1 cellular context compared by ENCODE assay signal in genomic region chr14:104882325-104882973, GRCh38.
TF ChIP-seq lines count a peak whose summit lies in the region.

No MANE protein-coding gene starts in this region.

TF ChIP-seq in HEK293, 187 proteins besides CTCF, POLR2A, EP300 and RAD21 (continued from another document and continues in another):
- TF ChIP-seq ZNF830 (tag by site-specific recombination; IDR thresholded peaks at IDR 0.05; ENCODE audit: low read depth) (no peak), ZFP41 (tag by site-specific recombination; IDR thresholded peaks at IDR 0.05; ENCODE audit: borderline replicate concordance) (no peak), ZNF791 (tag by site-specific recombination; IDR thresholded peaks at IDR 0.05) (no peak), ZNF530 (tag by site-specific recombination; IDR thresholded peaks at IDR 0.05; ENCODE audit: low read depth) (no peak), ZNF600 (tag by site-specific recombination; IDR thresholded peaks at IDR 0.05) (no peak), ELK4 (IDR thresholded peaks at IDR 0.05; ENCODE audit: borderline replicate concordance, low read depth, low read length) (no peak), ZNF664 (tag by site-specific recombination; IDR thresholded peaks at IDR 0.05) (no peak), ZNF654 (tag by site-specific recombination; IDR thresholded peaks at IDR 0.05; ENCODE audit: low read depth) (no peak), ZNF510 (tag by site-specific recombination; IDR thresholded peaks at IDR 0.05; ENCODE audit: insufficient replicate concordance) (no peak), ZNF214 (tag by site-specific recombination; IDR thresholded peaks at IDR 0.05; ENCODE audit: borderline replicate concordance) (no peak), ZFHX2 (tag by site-specific recombination; conservative IDR thresholded peaks at IDR 0.05) (0 out of 2 replicates have a peak, but pooled peaks have one; percentile 28), ZBTB17 (tag by site-specific recombination; IDR thresholded peaks at IDR 0.05) (peak; percentile 52), ZNF169 (tag by site-specific recombination; IDR thresholded peaks at IDR 0.05) (no peak), OSR2 (tag by site-specific recombination; IDR thresholded peaks at IDR 0.05) (no peak), ZNF585B (tag by site-specific recombination; IDR thresholded peaks at IDR 0.05) (no peak), ZNF184 (tag by site-specific recombination; IDR thresholded peaks at IDR 0.05) (no peak), KLF9 (tag by site-specific recombination; IDR thresholded peaks at IDR 0.05; ENCODE audit: low read depth) (peak; percentile 17; the same call in 1 of the 2 replicates), ZFP69B (tag by site-specific recombination; IDR thresholded peaks at IDR 0.05) (peak; percentile 73; the same call in 1 of the 2 replicates), RBAK (tag by site-specific recombination; IDR thresholded peaks at IDR 0.05) (no peak), ZNF248 (tag by site-specific recombination; IDR thresholded peaks at IDR 0.05) (no peak), ZNF621 (tag by site-specific recombination; IDR thresholded peaks at IDR 0.05) (no peak), ZNF394 (tag by site-specific recombination; IDR thresholded peaks at IDR 0.05; ENCODE audit: borderline replicate concordance) (no peak), PRDM6 (tag by site-specific recombination; IDR thresholded peaks at IDR 0.05) (no peak), ZBTB44 (tag by site-specific recombination; IDR thresholded peaks at IDR 0.05) (no peak), ZNF362 (tag by site-specific recombination; IDR thresholded peaks at IDR 0.05) (no peak), SP3 (tag by site-specific recombination; IDR thresholded peaks at IDR 0.05) (peak; percentile 41; the same call in 1 of the 2 replicates), WT1 (tag by site-specific recombination; IDR thresholded peaks at IDR 0.05) (no peak), PRDM10 (tag by site-specific recombination; IDR thresholded peaks at IDR 0.05) (peak; percentile 70), IKZF3 (tag by site-specific recombination; IDR thresholded peaks at IDR 0.05) (no peak), ZNF112 (tag by site-specific recombination; IDR thresholded peaks at IDR 0.05) (no peak), ZNF341 (tag by site-specific recombination; IDR thresholded peaks at IDR 0.05; ENCODE audit: low read depth) (no peak), ZBTB11 (tag by site-specific recombination; conservative IDR thresholded peaks at IDR 0.05; ENCODE audit: low read depth) (no peak), ZNF624 (tag by site-specific recombination; IDR thresholded peaks at IDR 0.05) (no peak), ZNF292 (tag by site-specific recombination; IDR thresholded peaks at IDR 0.05; ENCODE audit: borderline replicate concordance, low read depth) (no peak), PRDM4 (tag by site-specific recombination; IDR thresholded peaks at IDR 0.05) (no peak), ZNF19 (tag by site-specific recombination; IDR thresholded peaks at IDR 0.05; ENCODE audit: low read depth) (no peak), PRDM1 (tag by site-specific recombination; IDR thresholded peaks at IDR 0.05) (no peak), ZNF366 (tag by site-specific recombination; conservative IDR thresholded peaks at IDR 0.05) (no peak), ZNF423 (tag by site-specific recombination; IDR thresholded peaks at IDR 0.05) (no peak), PBX3 (CRISPR knock-in tag; IDR thresholded peaks at IDR 0.05) (no peak), ZNF133 (tag by site-specific recombination; IDR thresholded peaks at IDR 0.05) (no peak), GLIS2 (tag by site-specific recombination; IDR thresholded peaks at IDR 0.05) (peak; percentile 82), ZNF629 (tag by site-specific recombination; IDR thresholded peaks at IDR 0.05) (no peak), ZNF155 (tag by site-specific recombination; IDR thresholded peaks at IDR 0.05) (no peak), SALL2 (tag by site-specific recombination; IDR thresholded peaks at IDR 0.05; ENCODE audit: borderline replicate concordance) (no peak), GLI4 (tag by site-specific recombination; IDR thresholded peaks at IDR 0.05) (no peak), ZBTB1 (tag by site-specific recombination; IDR thresholded peaks at IDR 0.05) (no peak), OVOL3 (tag by site-specific recombination; IDR thresholded peaks at IDR 0.05) (no peak)
